In the genomic region with DNA sequence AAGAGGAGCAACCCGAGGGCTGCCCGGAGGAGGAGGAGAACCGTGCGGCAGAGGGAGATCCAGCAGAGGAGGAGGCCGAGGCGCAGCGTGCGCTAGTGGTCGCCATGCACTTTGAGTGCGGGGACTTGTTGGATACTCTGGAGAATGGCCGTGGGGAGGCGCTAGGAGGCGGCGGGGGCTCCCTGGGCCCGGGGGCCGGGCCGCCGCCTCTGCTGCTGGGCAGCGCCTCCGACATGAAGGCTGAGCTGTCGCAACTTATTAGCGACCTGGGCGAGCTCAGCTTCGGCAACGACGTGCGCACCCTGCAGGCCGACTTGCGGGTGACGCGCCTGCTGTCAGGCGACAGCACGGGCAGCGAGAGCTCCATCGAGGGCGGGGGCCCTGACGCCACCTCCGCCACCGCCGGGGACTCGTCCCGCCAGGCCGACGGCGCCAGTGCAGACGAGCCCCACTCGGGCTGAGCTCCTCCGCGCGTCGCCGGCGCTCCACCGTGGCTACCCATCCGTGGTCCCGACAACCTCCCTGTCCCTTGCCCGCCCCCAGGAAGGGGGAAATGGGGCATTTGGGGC, we compare ENCODE assay signal across 8 cellular contexts. TPM values are rescaled to one million over a fixed set of nuclear protein-coding genes. Genes with fewer than 3 reads are reported as not detected.
A peak's percentile ranks its signal among the peaks of the same experiment; 100 is the strongest.
DNase-seq lines count a peak whose midpoint lies in the region; TF ChIP-seq lines count a peak whose summit lies in the region.

No MANE protein-coding gene starts in this region.

- H2AK5ac ChIP-seq in neuronal stem cell (ENCODE audit: low read depth, low read length): peak overlapping the region; percentile 35

- no peak overlapping the region for H2AFZ ChIP-seq in neuronal stem cell (ENCODE audit: low read length)

- no peak overlapping the region for H4K91ac ChIP-seq in neuronal stem cell (ENCODE audit: low read depth, low read length, poor library complexity)

- H3K27ac ChIP-seq in neuronal stem cell (replicated peaks; ENCODE audit: low read length) (no peak overlapping the region), testis (no peak overlapping the region)

- no peak overlapping the region for H2BK12ac ChIP-seq in neuronal stem cell (ENCODE audit: low read length)

- H3K27ac Mint-ChIP-seq in HFFc6: no peak overlapping the region

- no peak overlapping the region for H3K14ac ChIP-seq in neuronal stem cell (ENCODE audit: low read length)

- H3K4me1 ChIP-seq in neuronal stem cell (ENCODE audit: control insufficient read depth in 2 of 2, insufficient read depth in 1 of 2, low read depth in 1 of 2, low read length in 2 of 2) (peaks cover 4 to 12% of the 10 kb centered on the region in 2 donors), testis (peaks cover 29% of the 10 kb centered on the region)

- peak overlapping the region; percentile 74 to 90 for H3K4me3 ChIP-seq in foreskin fibroblast (ENCODE audit: low read depth in 1 of 2, low read length in 2 of 2)
- peak overlapping the region in 1 of 2 donors; percentile 75 for H3K4me3 ChIP-seq in neuronal stem cell (ENCODE audit: low read length in 2 of 2)
- peak overlapping the region; percentile 63 to 77 for H3K4me3 ChIP-seq in testis

- peak overlapping the region; percentile 95 for H3K23ac ChIP-seq in neuronal stem cell (ENCODE audit: low read depth, low read length, poor library complexity)

- H3K4me2 ChIP-seq in neuronal stem cell (ENCODE audit: insufficient read depth, low read length, poor library complexity, severe bottlenecking): peak overlapping the region; percentile 97

- H3K27me3 ChIP-seq in neuronal stem cell (ENCODE audit: control insufficient read depth in 3 of 3, insufficient read depth in 3 of 3, low read depth in 1 of 3, low read length in 3 of 3) (peaks cover 16 to 44% (median 41%) of the 10 kb centered on the region in 3 experiments), testis (no peaks in the 10 kb centered on the region)

- peaks cover 11% of the 10 kb centered on the region for H3K27me3 Mint-ChIP-seq in HFFc6 (ENCODE audit: insufficient read depth)

- H2BK120ac ChIP-seq in neuronal stem cell (ENCODE audit: low read depth, low read length): peak overlapping the region; percentile 61

- TF ChIP-seq CTCF in HFFc6 (IDR thresholded peaks at IDR 0.05) (peak; percentile 75), foreskin fibroblast (IDR thresholded peaks at IDR 0.05; ENCODE audit: low read depth, low read length) (peak; percentile 27), testis (IDR thresholded peaks at IDR 0.05) (peak in 1 of 3 experiments; percentile 15)

- no CpG with 5 or more reads among the region's 57 CpGs for WGBS in neuronal stem cell (ENCODE audit: extremely low coverage in 2 of 2, insufficient read length in 2 of 2, insufficient replicate concordance in 1 of 2), 2 donors
- WGBS in testis, 2 donors: 19 to 42% methylated on average over 23 to 49 of the region's 57 CpGs

- peak; percentile 84 for DNase-seq in DMS79 treated with DMSO at 0.1 percent for 48 hours (lab: John Stamatoyannopoulos, UW)
- DNase-seq in HFFc6: peak; percentile 47
- DNase-seq in NOMO-1 treated with dmso at 0.1 percent for 144 hours (lab: John Stamatoyannopoulos, UW; ENCODE audit: unreplicated experiment): peak; percentile 86
- peak; percentile 37 to 67 for DNase-seq in activated T-helper 1 cell treated with anti-CD3 and anti-CD28 coated beads, Interleukin-2, amount 50 U/mL, for 16 hours (ENCODE audit: low read depth in 1 of 2, low spot score in 1 of 2)
- peak; percentile 61 to 82 for DNase-seq in foreskin fibroblast
- peak; percentile 82 for DNase-seq in neuronal stem cell (ENCODE audit: low spot score)
- DNase-seq in testis: peak; percentile 47
- no peak for DNase-seq in OCI-M2 (lab: John Stamatoyannopoulos, UW; ENCODE audit: unreplicated experiment)

- intact Hi-C loops in testis (cut with DNase I; ENCODE audit: low total_unique reads): loop anchor here (5.0 kb wide), 2 partner anchors 415 to 570 kb away; no protein-coding TSS in a partner anchor

- peak overlapping the region; percentile 93 for H2BK5ac ChIP-seq in neuronal stem cell (ENCODE audit: low read length)

- peak overlapping the region; percentile 94 for H3K4me3 Mint-ChIP-seq in HFFc6

- peak overlapping the region; percentile 94 for H3K18ac ChIP-seq in neuronal stem cell (ENCODE audit: low read length)

- no peak overlapping the region for H3K4ac ChIP-seq in neuronal stem cell (ENCODE audit: low read length)

- peaks cover 53% of the 10 kb centered on the region for H3K4me1 Mint-ChIP-seq in HFFc6 (ENCODE audit: low read depth)

- H3K79me1 ChIP-seq in neuronal stem cell (ENCODE audit: low read depth, low read length): peaks cover 2% of the 10 kb centered on the region

- no peak overlapping the region for H4K8ac ChIP-seq in neuronal stem cell (ENCODE audit: low read depth, low read length)

- H3K9me3 ChIP-seq in neuronal stem cell (replicated peaks in 1 of 2; ENCODE audit: control insufficient read depth in 2 of 2, insufficient read depth in 1 of 2, low read depth in 1 of 2, low read length in 2 of 2): no peaks in the 10 kb centered on the region
- no peaks in the 10 kb centered on the region for H3K9me3 ChIP-seq in testis

- H3K9ac ChIP-seq in neuronal stem cell (ENCODE audit: low read depth, low read length, poor library complexity): peak overlapping the region; percentile 78

- peak overlapping the region; percentile 69 for H2BK15ac ChIP-seq in neuronal stem cell (ENCODE audit: low read length)

- peaks cover 7% of the 10 kb centered on the region; the same call in 1 of the 2 replicates for H3K36me3 Mint-ChIP-seq in HFFc6 (ENCODE audit: low read depth)

- H3K9me3 Mint-ChIP-seq in HFFc6: no peaks in the 10 kb centered on the region

- TF ChIP-seq POLR2A in testis (IDR thresholded peaks at IDR 0.05): no peak

- H3K36me3 ChIP-seq in neuronal stem cell (replicated peaks in 1 of 2; ENCODE audit: control insufficient read depth in 2 of 2, insufficient read depth in 2 of 2, low read length in 2 of 2): no peaks in the 10 kb centered on the region
- no peaks in the 10 kb centered on the region for H3K36me3 ChIP-seq in testis (ENCODE audit: low read depth, missing control alignments)

RNA-seq across cellular contexts. Expression of a gene that starts 2.0 kb away (rescaled TPM):
- 10 to 100 TPM; 10.6 to 28.5 (median 11.6) TPM for total RNA-seq in HFFc6 (2021; fragmentation: NEBNext Ultra II Directional; extraction: Animal tissue kit (Norgen Biotek cat#: 25700))
- polyA plus RNA-seq in neuronal stem cell (2013, experiment 1 of 2): 0.52 TPM
- polyA plus RNA-seq in neuronal stem cell (2013, experiment 2 of 2): 0.47 TPM
- 10 to 100 TPM; 13.1 to 22.1 TPM for total RNA-seq in testis
- 7.5 TPM for polyA plus RNA-seq in testis (ENCODE audit: insufficient read depth, low read depth, low replicate concordance)

RNA-seq across cellular contexts. Expression of a gene that starts 15.7 kb away (rescaled TPM):
- total RNA-seq in HFFc6 (2021; fragmentation: NEBNext Ultra II Directional; extraction: Animal tissue kit (Norgen Biotek cat#: 25700)): 10 to 100 TPM; 26.4 to 31.7 (median 29.3) TPM
- 17.3 TPM for polyA plus RNA-seq in neuronal stem cell (2013, experiment 1 of 2)
- polyA plus RNA-seq in neuronal stem cell (2013, experiment 2 of 2): 18.9 TPM
- 10 to 100 TPM; 50.5 to 56.1 TPM for total RNA-seq in testis
- polyA plus RNA-seq in testis (ENCODE audit: insufficient read depth, low read depth, low replicate concordance): 47.4 TPM

RNA-seq across cellular contexts. Expression of a gene that starts 54.5 kb away (rescaled TPM):
- 10 to 100 TPM; 11.8 to 14.0 (median 13.2) TPM for total RNA-seq in HFFc6 (2021; fragmentation: NEBNext Ultra II Directional; extraction: Animal tissue kit (Norgen Biotek cat#: 25700))
- 13.7 TPM for polyA plus RNA-seq in neuronal stem cell (2013, experiment 1 of 2)
- polyA plus RNA-seq in neuronal stem cell (2013, experiment 2 of 2): 13.8 TPM
- total RNA-seq in testis: 10 to 100 TPM; 10.7 to 14.9 TPM
- polyA plus RNA-seq in testis (ENCODE audit: insufficient read depth, low read depth, low replicate concordance): 6.8 TPM
